In genomic region chr1:159067699-159068621, GRCh38 we compare ENCODE assay signal across 9 cellular contexts. TPM values are rescaled to one million over a fixed set of nuclear protein-coding genes. Genes with fewer than 3 reads are reported as not detected.
DNase-seq lines count a peak whose midpoint lies in the region; ATAC-seq, FAIRE-seq and TF ChIP-seq lines count a peak whose summit lies in the region.
"Had no signal": no experiment of that assay in that cellular context is flagged by ENCODE, and none has a peak within 500 bp of the region (broad histone marks: within the 10 kb centered on the region; RNA-seq: fewer than 3 reads in every experiment).

No MANE protein-coding gene starts in this region.

- H3K27me3 ChIP-seq in endodermal cell (ENCODE audit: control insufficient read depth, insufficient read depth, low read length, poor library complexity, severe bottlenecking), result no peaks in the 10 kb centered on the region
- no peaks in the 10 kb centered on the region for H3K27me3 ChIP-seq in thyroid gland

- no peak overlapping the region for H3K4me3 ChIP-seq in endodermal cell (ENCODE audit: low read length)
- H3K4me3 ChIP-seq in thyroid gland (replicated peaks in 1 of 3), result no peak overlapping the region

- no peak overlapping the region for H3K9ac ChIP-seq in endodermal cell (ENCODE audit: extremely low read depth, low read length, poor library complexity, severe bottlenecking)

- H3K36me3 Mint-ChIP-seq in endodermal cell (ENCODE audit: low read depth), result no peaks in the 10 kb centered on the region

- no peaks in the 10 kb centered on the region for H3K36me3 ChIP-seq in endodermal cell (ENCODE audit: control insufficient read depth, insufficient read depth, low read length)
- H3K36me3 ChIP-seq in thyroid gland, result no peaks in the 10 kb centered on the region

- peaks cover 16% of the 10 kb centered on the region for H3K9me3 Mint-ChIP-seq in endodermal cell

- H3K27ac Mint-ChIP-seq in endodermal cell, result peak overlapping the region; percentile 54

- TF ChIP-seq POLR2A in thyroid gland (IDR thresholded peaks at IDR 0.05), result no peak
- no peak for TF ChIP-seq POLR2A in H54 (IDR thresholded peaks at IDR 0.05; ENCODE audit: low read depth, low read length)

- intact Hi-C loops in thyroid gland (cut with DNase I), result no loop called here

- no peak overlapping the region for H3K27ac ChIP-seq in endodermal cell (ENCODE audit: low read depth, low read length)
- no peak overlapping the region for H3K27ac ChIP-seq in thyroid gland

- H3K9me3 ChIP-seq in endodermal cell (ENCODE audit: control insufficient read depth, low read length) (peaks cover 12% of the 10 kb centered on the region), thyroid gland (no peaks in the 10 kb centered on the region)

- no peak overlapping the region for H3K4me3 Mint-ChIP-seq in endodermal cell

- WGBS in endodermal cell (ENCODE audit: insufficient coverage in 1 of 2, insufficient read length in 1 of 2), 2 experiments, result 56 to 65% methylated on average over 4 to 6 of the region's 6 CpGs
- 48 to 54% methylated on average over 6 of the region's 6 CpGs for WGBS in thyroid gland, 2 donors

- H3K4me1 ChIP-seq in endodermal cell (ENCODE audit: control insufficient read depth, insufficient read depth, low read length) (peaks cover 8% of the 10 kb centered on the region), thyroid gland (no peaks in the 10 kb centered on the region)

- TF ChIP-seq CTCF in endodermal cell (conservative IDR thresholded peaks at IDR 0.05), result no peak
- TF ChIP-seq CTCF in thyroid gland (IDR thresholded peaks at IDR 0.05), result no peak

- DNase-seq in Kasumi-1 (lab: John Stamatoyannopoulos, UW) (peak; percentile 82 to 91), endodermal cell (no peak), AG08395 (ENCODE audit: low spot score) (no peak), thyroid gland (no peak), H54 (ENCODE audit: insufficient read length, low spot score) (no peak), NCI-H2171 treated with DMSO at 0.1 percent for 48 hours (lab: John Stamatoyannopoulos, UW) (no peak)

- H3K27me3 Mint-ChIP-seq in endodermal cell (ENCODE audit: insufficient read depth), result no peaks in the 10 kb centered on the region

- ATAC-seq in GM18511 (IDR thresholded peaks at IDR 0.05; ENCODE audit: unreplicated experiment), result peak; percentile 89
- peak; percentile 73 for ATAC-seq in GM21737 (IDR thresholded peaks at IDR 0.05; ENCODE audit: unreplicated experiment)

- peaks cover 29% of the 10 kb centered on the region for H3K4me1 Mint-ChIP-seq in endodermal cell

- FAIRE-seq in H54 (lab: Jason Lieb, UNC), result no peak

RNA-seq across cellular contexts. Expression of gene AIM2, which starts 8.6 kb away (rescaled TPM):
- 1 to 10 TPM; 2.0 to 4.2 TPM for total RNA-seq in endodermal cell
- 2.9 TPM for polyA plus RNA-seq in endodermal cell (2013, experiment 1 of 2)
- 2.8 TPM for polyA plus RNA-seq in endodermal cell (2013, experiment 2 of 2)
- under 1 TPM in 3 of 4 donors, not detected in 1; 0.22 to 0.34 (median 0.27) TPM for total RNA-seq in thyroid gland
- total RNA-seq: NCI-H460 had no signal

RNA-seq across cellular contexts. Expression of gene IFI16, which starts 58.3 kb away (rescaled TPM):
- total RNA-seq in endodermal cell (10 to 100 TPM; 10.4 to 11.9 TPM), thyroid gland (100 to 1,000 TPM in 1 of 4 donors, 10 to 100 TPM in 3; 29.8 to 110 (median 49.5) TPM)
- 8.3 TPM for polyA plus RNA-seq in endodermal cell (2013, experiment 1 of 2)
- 10.8 TPM for polyA plus RNA-seq in endodermal cell (2013, experiment 2 of 2)

Comparison
In these comparisons a context has a peak if more than half of its experiments do, and no peak if none do; other contexts are left out.
1. DNase-seq: peak in Kasumi-1 (2 of 2); none in endodermal cell (single experiment), AG08395 (single experiment), thyroid gland (0 of 2), H54 (single experiment) and NCI-H2171 treated with DMSO at 0.1 percent for 48 hours (single experiment).